In genomic region chr17:69159418-69159817, GRCh38 we compare ENCODE assay signal across 12 cellular contexts. TPM values are rescaled to one million over a fixed set of nuclear protein-coding genes. Genes with fewer than 3 reads are reported as not detected.
"Had no signal": no experiment of that assay in that cellular context is flagged by ENCODE, and none has a peak within 500 bp of the region (broad histone marks: within the 10 kb centered on the region; RNA-seq: fewer than 3 reads in every experiment).

No MANE protein-coding gene starts in this region.

- H3K4me2 ChIP-seq: GM23338 had no signal

- H2AFZ ChIP-seq: GM23248, GM23338 had no signal

- H3K4me1 Mint-ChIP-seq: GM23338, H9 had no signal

- DNase-seq: GM23248, GOT3, H7, H9, HCEC 1CT, HFFc6 had no signal

- H3K4me3 Mint-ChIP-seq: GM23338, H9, HFFc6 had no signal

- H3K4me1 ChIP-seq: HAP-1 had no signal

- H3K36me3 ChIP-seq: HAP-1 had no signal

- H3K4me3 ChIP-seq: GM23248, GM23338, HAP-1 had no signal

- H3K9me3 ChIP-seq: HAP-1 had no signal

- H3K9ac ChIP-seq: GM23248 had no signal

- H3K27ac Mint-ChIP-seq: GM23338, H9, HFFc6 had no signal

- H3K27ac ChIP-seq: GM23248 had no signal

- FAIRE-seq: H1, H54 had no signal

- H3K9me3 Mint-ChIP-seq: GM23338, H9, HFFc6 had no signal

- ATAC-seq: GM23338, HCT116 had no signal

RNA-seq across cellular contexts. Expression of gene ABCA6, which starts 17.7 kb away (rescaled TPM):
- total RNA-seq: GM23338, H1, H4, H7, H9 had no signal
- polyA plus RNA-seq: GM23338, H1 had no signal
